ENCODE assay signal across 16 cellular contexts in genomic region chr18:46518438-46518837, GRCh38.
A peak's percentile ranks its signal among the peaks of the same experiment; 100 is the strongest.
DNase-seq lines count a peak whose midpoint lies in the region; ATAC-seq and TF ChIP-seq lines count a peak whose summit lies in the region.
"Had no signal": no experiment of that assay in that cellular context is flagged by ENCODE, and none has a peak within 500 bp of the region (broad histone marks: within the 10 kb centered on the region; RNA-seq: fewer than 3 reads in every experiment).

No MANE protein-coding gene starts in this region.

- H3K9me3 Mint-ChIP-seq in activated T-cell treated with anti-CD3 and anti-CD28 coated beads, Interleukin-2, amount 50 U/mL, for 24 hours: no peaks in the 10 kb centered on the region
- no peaks in the 10 kb centered on the region for H3K9me3 Mint-ChIP-seq in activated CD4-positive, alpha-beta memory T cell treated with anti-CD3 and anti-CD28 coated beads, Interleukin-2, amount 10 ng/mL, durations not matched to agents 7 days and 5 days
- H3K9me3 Mint-ChIP-seq: CD8-positive, alpha-beta T cell had no signal

- peaks cover 3% of the 10 kb centered on the region for H3K27me3 Mint-ChIP-seq in activated T-cell treated with anti-CD3 and anti-CD28 coated beads, Interleukin-2, amount 50 U/mL, for 24 hours
- H3K27me3 Mint-ChIP-seq in activated CD4-positive, alpha-beta memory T cell treated with anti-CD3 and anti-CD28 coated beads, Interleukin-2, amount 10 ng/mL, durations not matched to agents 7 days and 5 days: peaks cover 8% of the 10 kb centered on the region

- H3K9me3 ChIP-seq in AG04450 (ENCODE audit: control insufficient read depth, insufficient read depth, low read length): no peaks in the 10 kb centered on the region

- H3K4me1 Mint-ChIP-seq in activated T-cell treated with anti-CD3 and anti-CD28 coated beads, Interleukin-2, amount 50 U/mL, for 24 hours (ENCODE audit: low read depth): no peaks in the 10 kb centered on the region
- H3K4me1 Mint-ChIP-seq in activated CD4-positive, alpha-beta memory T cell treated with anti-CD3 and anti-CD28 coated beads, Interleukin-2, amount 10 ng/mL, durations not matched to agents 7 days and 5 days: no peaks in the 10 kb centered on the region
- H3K4me1 Mint-ChIP-seq: activated CD8-positive, alpha-beta memory T cell treated with anti-CD3 and anti-CD28 coated beads, Interleukin-2, amount 10 ng/mL, durations not matched to agents 7 days and 5 days; naive B cell had no signal

- DNase-seq in AG04450 (ENCODE audit: low read depth, low spot score) (no peak), HT-29 (ENCODE audit: low spot score) (peak; percentile 12), kidney tubule cell (ENCODE audit: low spot score) (peak; percentile 20), HCEC 1CT (no peak)
- DNase-seq in activated T-cell treated with anti-CD3 and anti-CD28 coated beads, Interleukin-2, amount 50 U/mL, for 24 hours: no peak
- no peak for DNase-seq in activated CD4-positive, alpha-beta memory T cell treated with anti-CD3 and anti-CD28 coated beads, Interleukin-2, amount 10 ng/mL, durations not matched to agents 7 days and 5 days
- DNase-seq: activated CD8-positive, alpha-beta memory T cell treated with anti-CD3 and anti-CD28 coated beads, Interleukin-2, amount 10 ng/mL, durations not matched to agents 7 days and 5 days; amygdala; CD8-positive, alpha-beta T cell; effector CD4-positive, alpha-beta T cell; hippocampal formation; naive B cell; NCI-H345; stimulated activated CD4-positive, alpha-beta T cell treated with anti-CD3 and anti-CD28 coated beads, Interleukin-15, amount 100 ng/mL, for 24 hours had no signal

- TF ChIP-seq CTCF in AG04450 (IDR thresholded peaks at IDR 0.05; ENCODE audit: low read depth, low read length): peak; percentile 21

- POLR2A ChIA-PET in AG04450 (lab: Yijun Ruan, JAX): no interaction called here
- POLR2A ChIA-PET in activated CD4-positive, alpha-beta memory T cell treated with anti-CD3 and anti-CD28 coated beads, Interleukin-2, amount 10 ng/mL, durations not matched to agents 7 days and 5 days (lab: Charles Lee): no interaction called here

- no peaks in the 10 kb centered on the region for H3K27me3 ChIP-seq in AG04450 (ENCODE audit: control insufficient read depth, insufficient read depth, low read length)

- H3K4me3 Mint-ChIP-seq in activated T-cell treated with anti-CD3 and anti-CD28 coated beads, Interleukin-2, amount 50 U/mL, for 24 hours: no peak overlapping the region
- H3K4me3 Mint-ChIP-seq in activated CD4-positive, alpha-beta memory T cell treated with anti-CD3 and anti-CD28 coated beads, Interleukin-2, amount 10 ng/mL, durations not matched to agents 7 days and 5 days: no peak overlapping the region
- H3K4me3 Mint-ChIP-seq: activated CD8-positive, alpha-beta memory T cell treated with anti-CD3 and anti-CD28 coated beads, Interleukin-2, amount 10 ng/mL, durations not matched to agents 7 days and 5 days; CD8-positive, alpha-beta T cell; naive B cell had no signal

- no peak overlapping the region for H3K4me3 ChIP-seq in AG04450 (ENCODE audit: low read depth, low read length)

- ATAC-seq in SK-N-SH treated with all-trans-retinoic acid at 6 μM for 48 hours (peak; percentile 69), HG03520 (IDR thresholded peaks at IDR 0.05; ENCODE audit: unreplicated experiment) (no peak)
- ATAC-seq: activated CD8-positive, alpha-beta memory T cell treated with anti-CD3 and anti-CD28 coated beads, Interleukin-2, amount 10 ng/mL, durations not matched to agents 7 days and 5 days; CD8-positive, alpha-beta T cell had no signal

- no peaks in the 10 kb centered on the region for H3K36me3 Mint-ChIP-seq in activated T-cell treated with anti-CD3 and anti-CD28 coated beads, Interleukin-2, amount 50 U/mL, for 24 hours (ENCODE audit: low read depth)
- H3K36me3 Mint-ChIP-seq in activated CD4-positive, alpha-beta memory T cell treated with anti-CD3 and anti-CD28 coated beads, Interleukin-2, amount 10 ng/mL, durations not matched to agents 7 days and 5 days (ENCODE audit: low read depth): no peaks in the 10 kb centered on the region
- H3K36me3 Mint-ChIP-seq: activated CD8-positive, alpha-beta memory T cell treated with anti-CD3 and anti-CD28 coated beads, Interleukin-2, amount 10 ng/mL, durations not matched to agents 7 days and 5 days; CD8-positive, alpha-beta T cell had no signal

- no peak overlapping the region for H3K27ac Mint-ChIP-seq in activated T-cell treated with anti-CD3 and anti-CD28 coated beads, Interleukin-2, amount 50 U/mL, for 24 hours
- H3K27ac Mint-ChIP-seq in activated CD4-positive, alpha-beta memory T cell treated with anti-CD3 and anti-CD28 coated beads, Interleukin-2, amount 10 ng/mL, durations not matched to agents 7 days and 5 days: no peak overlapping the region
- H3K27ac Mint-ChIP-seq: activated CD8-positive, alpha-beta memory T cell treated with anti-CD3 and anti-CD28 coated beads, Interleukin-2, amount 10 ng/mL, durations not matched to agents 7 days and 5 days; CD8-positive, alpha-beta T cell; naive B cell had no signal

- H3K27ac ChIP-seq in AG04450 (ENCODE audit: low read depth, low read length): no peak overlapping the region

- CTCF ChIA-PET in AG04450 (lab: Charles Lee): interaction anchor here (0.6 to 1.8 kb wide), 3 partner anchors 32 to 345 kb away, joined by 4 to 7 read pairs (median 5); a partner anchor contains a TSS
- CTCF ChIA-PET in activated CD4-positive, alpha-beta memory T cell treated with anti-CD3 and anti-CD28 coated beads, Interleukin-2, amount 10 ng/mL, durations not matched to agents 7 days and 5 days (lab: Charles Lee): interaction anchor here (0.8 to 2.4 kb wide), 3 partner anchors 140 to 345 kb away, joined by 3 to 8 read pairs (median 4); a partner anchor contains a TSS

TF ChIP-seq in SK-N-SH treated with all-trans-retinoic acid at 6 μM for 48 hours, 23 proteins besides CTCF, POLR2A, EP300 and RAD21 (continues in another document):
- TF ChIP-seq CSRNP3 (CRISPR knock-in tag; IDR thresholded peaks at IDR 0.05) (no peak), CREB5 (CRISPR knock-in tag; IDR thresholded peaks at IDR 0.05; ENCODE audit: low read depth) (no peak), POU6F1 (CRISPR knock-in tag; IDR thresholded peaks at IDR 0.05; ENCODE audit: borderline replicate concordance, low read depth) (no peak), BACH2 (CRISPR knock-in tag; IDR thresholded peaks at IDR 0.05; ENCODE audit: borderline replicate concordance) (no peak), ZNF70 (CRISPR knock-in tag; IDR thresholded peaks at IDR 0.05) (no peak), ARNTL (CRISPR knock-in tag; IDR thresholded peaks at IDR 0.05; ENCODE audit: borderline replicate concordance, low read depth) (no peak), ZFP30 (CRISPR knock-in tag; IDR thresholded peaks at IDR 0.05) (no peak)

Comparison
In these comparisons a context has a peak if more than half of its experiments do, and no peak if none do; other contexts are left out.
1. DNase-seq: peak in HT-29 (single experiment) and kidney tubule cell (single experiment); none in AG04450 (single experiment), activated T-cell treated with anti-CD3 and anti-CD28 coated beads, Interleukin-2, amount 50 U/mL, for 24 hours (single experiment), HCEC 1CT (single experiment) and activated CD4-positive, alpha-beta memory T cell treated with anti-CD3 and anti-CD28 coated beads, Interleukin-2, amount 10 ng/mL, durations not matched to agents 7 days and 5 days (single experiment).